In the genomic region with DNA sequence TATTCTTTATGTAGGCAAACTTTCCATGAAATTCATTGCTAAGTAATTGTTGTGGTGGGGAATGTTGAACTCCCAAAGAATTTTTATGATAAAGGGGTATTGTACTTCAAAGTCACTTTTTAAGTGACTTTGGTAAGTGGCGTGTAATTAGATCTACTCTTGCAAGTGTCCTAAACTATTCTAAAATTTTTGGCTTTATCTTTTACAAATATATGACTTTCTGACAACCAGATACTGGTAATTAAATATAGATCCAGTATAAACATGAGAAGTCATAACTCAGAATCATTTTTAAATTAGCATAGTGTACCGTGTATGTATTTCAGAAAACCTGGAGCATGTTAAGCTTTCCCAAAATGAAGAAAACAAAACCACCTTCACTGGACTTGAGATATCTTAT, we compare ENCODE assay signal across 7 cellular contexts.
"Had no signal": no experiment of that assay in that cellular context is flagged by ENCODE, and none has a peak within 500 bp of the region (broad histone marks: within the 10 kb centered on the region; RNA-seq: fewer than 3 reads in every experiment).

No MANE protein-coding gene starts in this region.

- DNase-seq: GDM1, GF-D8 had no signal

- H3K4me3 ChIP-seq: GM12878 had no signal

- ATAC-seq: GM12878 had no signal

- FAIRE-seq: GM12878, GM12891, GM12892, GM18507, GM19239 had no signal
